In the genomic region with DNA sequence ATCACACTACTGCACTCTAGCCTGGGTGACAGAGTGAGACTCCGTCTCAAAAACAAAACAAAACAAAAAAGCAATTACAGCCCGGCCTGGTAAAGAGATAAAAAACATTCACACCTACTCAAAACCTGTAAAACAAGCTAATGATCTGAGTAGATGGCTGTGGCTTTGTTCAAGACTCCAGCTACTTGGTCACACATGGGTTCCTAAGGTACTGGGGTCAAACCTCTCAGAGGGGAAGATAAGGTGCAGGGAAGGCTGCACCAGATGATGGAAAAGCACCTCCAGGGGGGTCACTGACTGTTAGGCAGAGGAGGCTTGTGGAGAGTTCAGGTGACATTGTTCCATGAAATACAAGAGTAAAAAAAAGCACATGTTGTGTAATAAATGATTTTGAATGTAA, we compare ENCODE assay signal across 26 cellular contexts.
"Had no signal": no experiment of that assay in that cellular context is flagged by ENCODE, and none has a peak within 500 bp of the region (broad histone marks: within the 10 kb centered on the region; RNA-seq: fewer than 3 reads in every experiment).

No MANE protein-coding gene starts in this region.

- H3K27me3 ChIP-seq: dorsolateral prefrontal cortex, gastrocnemius medialis, left lung, right atrium auricular region, suprapubic skin, transverse colon, upper lobe of right lung, uterus had no signal

- H3K4me3 ChIP-seq: dorsolateral prefrontal cortex, gastrocnemius medialis, left lung, prostate gland, right atrium auricular region, smooth muscle cell, suprapubic skin, transverse colon, upper lobe of right lung, uterus had no signal

- H3K27ac ChIP-seq: dorsolateral prefrontal cortex, epithelial cell of prostate, gastrocnemius medialis, left lung, prostate gland, right atrium auricular region, suprapubic skin, transverse colon, upper lobe of right lung, uterus had no signal

- H3K36me3 ChIP-seq: gastrocnemius medialis, left lung, prostate gland, right atrium auricular region, suprapubic skin, transverse colon, upper lobe of right lung, uterus had no signal

- ATAC-seq: esophagus mucosa; gastrocnemius medialis; left lung; naive thymus-derived CD4-positive, alpha-beta T cell; sciatic nerve; stimulated activated naive CD8-positive, alpha-beta T cell treated with anti-CD3 and anti-CD28 coated beads, Interleukin-15, amount 100 ng/mL, for 72 hours; upper lobe of right lung had no signal

- H3K4me1 ChIP-seq: gastrocnemius medialis, left lung, prostate gland, right atrium auricular region, suprapubic skin, transverse colon, upper lobe of right lung, uterus had no signal

- DNase-seq: dorsolateral prefrontal cortex; effector CD4-positive, alpha-beta T cell; gastrocnemius medialis; head of caudate nucleus; kidney; left lung; mesenchymal stem cell; midbrain; naive thymus-derived CD4-positive, alpha-beta T cell; nucleus accumbens; stimulated activated CD4-positive, alpha-beta T cell treated with anti-CD3 and anti-CD28 coated beads, Interleukin-12 subunit alpha, Interleukin-12 subunit beta, amount 100 ng/mL, for 4 hours; stimulated activated CD4-positive, alpha-beta T cell treated with anti-CD3 and anti-CD28 coated beads, Interleukin-1b, Interleukin-23, amount 100 ng/mL, for 48 hours; stimulated activated CD4-positive, alpha-beta T cell treated with anti-CD3 and anti-CD28 coated beads, Interleukin-4, amount 100 ng/mL, for 1 hour; stimulated activated CD8-positive, alpha-beta memory T cell treated with anti-CD3 and anti-CD28 coated beads, Interleukin-4, amount 100 ng/mL, for 48 hours; stimulated activated naive CD4-positive, alpha-beta T cell; stimulated activated naive CD8-positive, alpha-beta T cell treated with anti-CD3 and anti-CD28 coated beads, Interleukin-15, amount 100 ng/mL, for 72 hours; transverse colon; upper lobe of right lung; uterus had no signal

- H3K9me3 ChIP-seq: gastrocnemius medialis, left lung, prostate gland, right atrium auricular region, suprapubic skin, transverse colon, upper lobe of right lung, uterus had no signal

- H3K4me2 ChIP-seq: smooth muscle cell had no signal
